Comparison of ENCODE assay signal across 12 cellular contexts in the genomic region with DNA sequence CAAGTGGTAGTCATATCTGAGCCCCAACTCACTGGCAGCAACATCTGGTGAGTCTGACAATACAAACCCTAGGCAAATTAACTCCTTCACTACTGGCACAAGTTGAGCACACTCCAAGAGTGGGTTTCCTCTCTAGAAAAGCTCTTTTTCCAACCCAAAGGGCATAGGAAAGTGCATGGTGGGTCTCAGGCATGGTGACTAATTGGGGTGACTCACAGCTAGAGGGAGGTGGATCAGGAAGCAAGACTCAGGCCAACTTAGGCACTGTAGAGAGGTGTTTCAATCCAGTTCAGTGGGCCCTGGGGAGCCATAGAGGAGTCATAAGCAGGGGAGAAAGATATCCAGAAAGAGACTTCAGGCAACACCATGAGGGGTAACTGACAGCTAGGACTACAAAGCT. TPM values are rescaled to one million over a fixed set of nuclear protein-coding genes. Genes with fewer than 3 reads are reported as not detected.
DNase-seq lines count a peak whose midpoint lies in the region; ATAC-seq and TF ChIP-seq lines count a peak whose summit lies in the region.
"Had no signal": no experiment of that assay in that cellular context is flagged by ENCODE, and none has a peak within 500 bp of the region (broad histone marks: within the 10 kb centered on the region; RNA-seq: fewer than 3 reads in every experiment).

No MANE protein-coding gene starts in this region.

- TF ChIP-seq POLR2A in HCT116 (IDR thresholded peaks at IDR 0.05; ENCODE audit: borderline replicate concordance, extremely low read depth, insufficient read depth, insufficient read length) = no peak

- peak overlapping the region; percentile 21; the same call in 1 of the 2 replicates for H3K9ac ChIP-seq in HCT116 (ENCODE audit: low read length)

- H3K9me3 ChIP-seq in A673 (ENCODE audit: low read depth, low read length, poor library complexity, severe bottlenecking) (no peaks in the 10 kb centered on the region), HCT116 (ENCODE audit: control insufficient read depth in 1 of 2, insufficient read depth in 1 of 2, low read depth in 1 of 2, low read length in 2 of 2) (no peaks in the 10 kb centered on the region)

- peak; percentile 44 for DNase-seq in A673 (ENCODE audit: low spot score)
- DNase-seq in HCT116 (ENCODE audit: low read depth, low spot score) = no peak
- DNase-seq in T1000 (lab: John Stamatoyannopoulos, UW) = peak; percentile 80
- peak; percentile 55 to 71 for DNase-seq in foreskin fibroblast
- DNase-seq in ecto neural progenitor cell (ENCODE audit: low spot score) = no peak
- DNase-seq in germinal center (ENCODE audit: low spot score) = no peak
- no peak for DNase-seq in effector CD8-positive, alpha-beta T cell (lab: John Stamatoyannopoulos, UW)
- DNase-seq: activated CD4-positive, alpha-beta T cell treated with anti-CD3 and anti-CD28 coated beads for 1 hour; immature natural killer cell; NCI-H2029 treated with DMSO at 0.1 percent for 48 hours; OCI-M1 had no signal

- H3K27ac ChIP-seq in A673 (ENCODE audit: low read depth, low read length, poor library complexity, severe bottlenecking) (peak overlapping the region; percentile 38), HCT116 (ENCODE audit: low read depth, low read length) (no peak overlapping the region)

- intact Hi-C loops in A673 (cut with micrococcal nuclease; ENCODE audit: unreplicated experiment) = loop anchor here (5.0 kb wide), 3 partner anchors 324 to 604 kb away; partner anchors contain the start of gene MED13L
- intact Hi-C loops in HCT116 (cut with micrococcal nuclease) = loop anchor here (2.0 to 10.0 kb wide), 2 partner anchors 537 to 603 kb away; no protein-coding TSS in a partner anchor

- CTCF ChIA-PET in A673 (lab: Charles Lee) (no interaction called here), HCT116 (lab: Charles Lee) (interaction anchor here (0.5 to 1.1 kb wide), 2 partner anchors 86 to 315 kb away, joined by 3 read pairs; no protein-coding TSS in a partner anchor)

- POLR2A ChIA-PET in A673 (lab: Charles Lee; ENCODE audit: low non-redundant PET) (no interaction called here), HCT116 (lab: Charles Lee) (interaction anchor here (0.5 kb wide), 1 partner anchor 313 kb away, joined by 3 read pairs; no protein-coding TSS in a partner anchor)

- H3K4me2 ChIP-seq in HCT116 (ENCODE audit: low read length) = peak overlapping the region; percentile 50

- H3K4me3 ChIP-seq in A673 (ENCODE audit: low read depth, low read length, poor library complexity, severe bottlenecking) = no peak overlapping the region
- 0 out of 4 replicates have a peak overlapping the region, but pooled peaks of 1 of the 2 experiments have one; percentile 2 for H3K4me3 ChIP-seq in HCT116 (replicated peaks in 1 of 2; ENCODE audit: low read depth in 1 of 2, low read length in 2 of 2)
- H3K4me3 ChIP-seq in foreskin fibroblast (ENCODE audit: low read depth in 1 of 2, low read length in 2 of 2) = no peak overlapping the region

- no peaks in the 10 kb centered on the region for H4K20me1 ChIP-seq in HCT116 (ENCODE audit: insufficient read depth)

- RAD21 ChIA-PET in HCT116 (lab: Charles Lee; ENCODE audit: low non-redundant PET in 1 of 2, low total read pairs in 2 of 2, uncharacterized antibody in 2 of 2, unreplicated experiment in 2 of 2) = no interaction called here

- BruUV-seq in A673 (replicated peaks; lab: Mats Ljungman, UMichigan) (no TSS peak), HCT116 (replicated peaks; lab: Mats Ljungman, UMichigan) (no TSS peak)

- no peaks in the 10 kb centered on the region for H3K36me3 ChIP-seq in A673 (ENCODE audit: insufficient read depth, low read length, poor library complexity, severe bottlenecking)
- no peaks in the 10 kb centered on the region for H3K36me3 ChIP-seq in HCT116 (ENCODE audit: control insufficient read depth in 1 of 2, insufficient read depth in 2 of 2, low read length in 2 of 2)

- no peak overlapping the region for H2AFZ ChIP-seq in HCT116 (ENCODE audit: low read depth, low read length, poor library complexity, severe bottlenecking)

- H3K27me3 ChIP-seq in A673 (replicated peaks; ENCODE audit: insufficient read depth, low read depth, low read length, poor library complexity) (no peaks in the 10 kb centered on the region), HCT116 (ENCODE audit: insufficient read depth, low read length) (no peaks in the 10 kb centered on the region)

- ATAC-seq in HCT116 (peak; percentile 43; the same call in 1 of the 2 replicates), HG02884 (IDR thresholded peaks at IDR 0.05; ENCODE audit: unreplicated experiment) (no peak)

- no peaks in the 10 kb centered on the region for H3K9me2 ChIP-seq in HCT116 (ENCODE audit: insufficient read depth)

- H3K4me1 ChIP-seq in A673 (ENCODE audit: insufficient read depth, low read length, poor library complexity, severe bottlenecking) (peaks cover 50% of the 10 kb centered on the region), HCT116 (ENCODE audit: control insufficient read depth in 1 of 2, insufficient read depth in 2 of 2, low read length in 2 of 2) (peaks cover 26 to 55% of the 10 kb centered on the region in 2 experiments)

- TF ChIP-seq CTCF in A673 (conservative IDR thresholded peaks at IDR 0.05; ENCODE audit: low read depth, low read length) = no peak
- no peak for TF ChIP-seq CTCF in HCT116 (IDR thresholded peaks at IDR 0.05 in 2 of 3, conservative IDR thresholded peaks at IDR 0.05 in 1 of 3; ENCODE audit: borderline replicate concordance in 1 of 3, insufficient read depth in 1 of 3, low read depth in 2 of 3, low read length in 2 of 3)
- no peak for TF ChIP-seq CTCF in foreskin fibroblast (IDR thresholded peaks at IDR 0.05; ENCODE audit: low read depth, low read length)

- no peaks in the 10 kb centered on the region for H3K79me2 ChIP-seq in HCT116 (ENCODE audit: insufficient read depth, low read length)

- TF ChIP-seq RAD21 in HCT116 (IDR thresholded peaks at IDR 0.05; ENCODE audit: low read depth) = no peak

TF ChIP-seq in HCT116, 20 proteins besides CTCF, POLR2A, EP300 and RAD21:
- TF ChIP-seq FOSL1 (IDR thresholded peaks at IDR 0.05; ENCODE audit: low read depth) (peak; percentile 65), JUND (IDR thresholded peaks at IDR 0.05) (peak; percentile 44; the same call in 1 of the 2 replicates), SRF (IDR thresholded peaks at IDR 0.05; ENCODE audit: low read depth) (no peak), MAX (IDR thresholded peaks at IDR 0.05) (0 out of 2 replicates have a peak, but pooled peaks have one; percentile 17), SP1 (IDR thresholded peaks at IDR 0.05; ENCODE audit: low read depth) (peak; percentile 30; the same call in 1 of the 2 replicates)

RNA-seq across cellular contexts. Expression of gene MAP1LC3B2, which starts 42.3 kb away (rescaled TPM):
- total RNA-seq in A673 (2021) (1.7 and 3.9 TPM in 2 replicates), HCT116 (2021; ENCODE audit: unreplicated experiment) (4.7 TPM)
- 12.0 and 15.5 TPM in 2 replicates for polyA plus RNA-seq in HCT116 (2012)

Comparison
In these comparisons a context has a peak if more than half of its experiments do, and no peak if none do; other contexts are left out.
1. DNase-seq: peak in A673 (single experiment), T1000 (single experiment) and foreskin fibroblast (2 of 2); none in HCT116 (single experiment), ecto neural progenitor cell (single experiment), germinal center (single experiment) and effector CD8-positive, alpha-beta T cell (single experiment).